In the genomic region with DNA sequence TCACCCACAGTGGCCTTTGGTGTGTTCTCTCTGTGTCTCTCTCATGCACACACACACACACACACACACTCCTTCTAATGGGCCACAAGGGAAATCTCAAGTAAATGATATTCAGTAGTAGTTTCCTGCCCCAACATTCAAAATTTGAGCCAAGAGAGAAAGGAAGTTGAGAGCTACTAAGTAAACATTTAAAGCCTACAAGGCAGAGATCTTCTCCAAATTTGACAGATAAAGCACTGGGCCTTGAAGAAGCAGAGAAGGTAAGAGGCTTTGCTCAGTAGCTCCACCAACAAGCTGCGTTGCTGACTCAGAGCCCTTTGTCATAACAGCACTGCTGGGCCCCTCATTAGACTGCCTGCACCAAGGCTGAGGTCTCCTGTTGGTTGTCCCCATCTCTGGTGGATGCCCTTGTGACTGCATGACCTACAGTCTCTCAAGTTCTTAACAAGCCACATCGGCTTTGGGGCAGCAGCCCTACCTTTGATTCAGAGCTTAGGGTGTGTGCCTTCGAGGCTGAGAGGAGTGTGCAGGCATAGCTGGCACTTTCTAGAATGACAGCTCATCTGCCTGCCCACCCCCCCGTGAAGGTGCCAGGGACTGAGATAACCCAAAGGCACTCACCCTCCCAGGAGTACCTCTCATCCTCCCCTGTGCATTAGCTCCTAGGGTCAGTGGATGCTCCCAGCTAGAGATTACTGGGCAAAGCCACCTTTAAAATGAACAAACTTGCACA, we compare ENCODE assay signal across 10 cellular contexts. TPM values are rescaled to one million over a fixed set of nuclear protein-coding genes. Genes with fewer than 3 reads are reported as not detected.
DNase-seq lines count a peak whose midpoint lies in the region; ATAC-seq and TF ChIP-seq lines count a peak whose summit lies in the region.
"Had no signal": no experiment of that assay in that cellular context is flagged by ENCODE, and none has a peak within 500 bp of the region (broad histone marks: within the 10 kb centered on the region; RNA-seq: fewer than 3 reads in every experiment).

No MANE protein-coding gene starts in this region.

- no peaks in the 10 kb centered on the region for H3K27me3 Mint-ChIP-seq in activated CD8-positive, alpha-beta T cell treated with anti-CD3 and anti-CD28 coated beads for 36 hours
- no peaks in the 10 kb centered on the region for H3K27me3 Mint-ChIP-seq in stimulated activated naive CD8-positive, alpha-beta T cell treated with anti-CD3 and anti-CD28 coated beads, Interleukin-15, Interleukin-2, amounts not matched to agents 100 ng/mL and 50 ng/mL, for 24 hours
- H3K27me3 Mint-ChIP-seq in WTC11 (ENCODE audit: low read depth) = no peaks in the 10 kb centered on the region

- ATAC-seq in left ventricle myocardium superior (peak; percentile 36), HG02943 (IDR thresholded peaks at IDR 0.05; ENCODE audit: low read depth, unreplicated experiment) (peak; percentile 52), WTC11 (no peak), GM19328 (IDR thresholded peaks at IDR 0.05; ENCODE audit: unreplicated experiment) (no peak)
- ATAC-seq in activated CD8-positive, alpha-beta T cell treated with anti-CD3 and anti-CD28 coated beads for 36 hours = peak; percentile 94

- peaks cover 3% of the 10 kb centered on the region for H3K9me3 Mint-ChIP-seq in activated CD8-positive, alpha-beta T cell treated with anti-CD3 and anti-CD28 coated beads for 36 hours
- H3K9me3 Mint-ChIP-seq in stimulated activated naive CD8-positive, alpha-beta T cell treated with anti-CD3 and anti-CD28 coated beads, Interleukin-15, Interleukin-2, amounts not matched to agents 100 ng/mL and 50 ng/mL, for 24 hours = no peaks in the 10 kb centered on the region
- H3K9me3 Mint-ChIP-seq in WTC11 = peaks cover 7% of the 10 kb centered on the region

- intact Hi-C loops in left ventricle myocardium superior (cut with micrococcal nuclease) (no loop called here), cardiac septum (cut with DNase I) (no loop called here)
- intact Hi-C loops in activated CD8-positive, alpha-beta T cell treated with anti-CD3 and anti-CD28 coated beads for 36 hours (cut with micrococcal nuclease) = no loop called here

- CTCF ChIA-PET in activated CD8-positive, alpha-beta T cell treated with anti-CD3 and anti-CD28 coated beads for 36 hours (lab: Charles Lee) = no interaction called here
- CTCF ChIA-PET in WTC11 (lab: Charles Lee) = interaction anchor here (0.9 kb wide), 1 partner anchor 11 kb away, joined by 4 read pairs; no protein-coding TSS in a partner anchor

- peak overlapping the region; percentile 45 for H3K27ac Mint-ChIP-seq in activated CD8-positive, alpha-beta T cell treated with anti-CD3 and anti-CD28 coated beads for 36 hours
- peak overlapping the region; percentile 2 for H3K27ac Mint-ChIP-seq in stimulated activated naive CD8-positive, alpha-beta T cell treated with anti-CD3 and anti-CD28 coated beads, Interleukin-15, Interleukin-2, amounts not matched to agents 100 ng/mL and 50 ng/mL, for 24 hours
- H3K27ac Mint-ChIP-seq in WTC11 = no peak overlapping the region

- DNase-seq in left ventricle myocardium superior = no peak
- no peak for DNase-seq in cardiac septum (ENCODE audit: low spot score)
- peak; percentile 53 for DNase-seq in activated CD8-positive, alpha-beta T cell treated with anti-CD3 and anti-CD28 coated beads for 36 hours
- DNase-seq in occipital lobe (lab: John Stamatoyannopoulos, UW) = no peak
- no peak for DNase-seq in WTC11 (ENCODE audit: low spot score)
- DNase-seq: DND-41, NCI-H1417 treated with DMSO at 0.1 percent for 48 hours had no signal

- POLR2A ChIA-PET in activated CD8-positive, alpha-beta T cell treated with anti-CD3 and anti-CD28 coated beads for 36 hours (lab: Charles Lee) = no interaction called here
- POLR2A ChIA-PET in WTC11 (lab: Charles Lee) = no interaction called here

- H3K4me3 Mint-ChIP-seq in activated CD8-positive, alpha-beta T cell treated with anti-CD3 and anti-CD28 coated beads for 36 hours = no peak overlapping the region
- no peak overlapping the region for H3K4me3 Mint-ChIP-seq in stimulated activated naive CD8-positive, alpha-beta T cell treated with anti-CD3 and anti-CD28 coated beads, Interleukin-15, Interleukin-2, amounts not matched to agents 100 ng/mL and 50 ng/mL, for 24 hours
- H3K4me3 Mint-ChIP-seq in WTC11 = no peak overlapping the region

- peaks cover 5% of the 10 kb centered on the region for H3K4me1 Mint-ChIP-seq in activated CD8-positive, alpha-beta T cell treated with anti-CD3 and anti-CD28 coated beads for 36 hours (ENCODE audit: low read depth)
- peaks cover 45% of the 10 kb centered on the region for H3K4me1 Mint-ChIP-seq in stimulated activated naive CD8-positive, alpha-beta T cell treated with anti-CD3 and anti-CD28 coated beads, Interleukin-15, Interleukin-2, amounts not matched to agents 100 ng/mL and 50 ng/mL, for 24 hours (ENCODE audit: low read depth)
- H3K4me1 Mint-ChIP-seq in WTC11 = peaks cover 14% of the 10 kb centered on the region

- TF ChIP-seq CTCF in activated CD8-positive, alpha-beta T cell treated with anti-CD3 and anti-CD28 coated beads for 36 hours (IDR thresholded peaks at IDR 0.05) = no peak
- TF ChIP-seq CTCF in WTC11 (IDR thresholded peaks at IDR 0.05) = no peak

- H3K36me3 Mint-ChIP-seq in activated CD8-positive, alpha-beta T cell treated with anti-CD3 and anti-CD28 coated beads for 36 hours (ENCODE audit: low read depth) = no peaks in the 10 kb centered on the region
- peaks cover 6% of the 10 kb centered on the region for H3K36me3 Mint-ChIP-seq in stimulated activated naive CD8-positive, alpha-beta T cell treated with anti-CD3 and anti-CD28 coated beads, Interleukin-15, Interleukin-2, amounts not matched to agents 100 ng/mL and 50 ng/mL, for 24 hours (ENCODE audit: low read depth)
- no peaks in the 10 kb centered on the region for H3K36me3 Mint-ChIP-seq in WTC11

TF ChIP-seq in WTC11, 78 proteins besides CTCF, POLR2A, EP300 and RAD21 (continues in another document):
- TF ChIP-seq, protein P1, sequence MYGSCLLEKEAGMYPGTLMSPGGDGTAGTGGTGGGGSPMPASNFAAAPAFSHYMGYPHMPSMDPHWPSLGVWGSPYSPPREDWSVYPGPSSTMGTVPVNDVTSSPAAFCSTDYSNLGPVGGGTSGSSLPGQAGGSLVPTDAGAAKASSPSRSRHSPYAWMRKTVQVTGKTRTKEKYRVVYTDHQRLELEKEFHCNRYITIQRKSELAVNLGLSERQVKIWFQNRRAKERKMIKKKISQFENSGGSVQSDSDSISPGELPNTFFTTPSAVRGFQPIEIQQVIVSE (CRISPR knock-in tag; IDR thresholded peaks at IDR 0.05; ENCODE audit: borderline replicate concordance) = no peak
- TF ChIP-seq, protein P2, sequence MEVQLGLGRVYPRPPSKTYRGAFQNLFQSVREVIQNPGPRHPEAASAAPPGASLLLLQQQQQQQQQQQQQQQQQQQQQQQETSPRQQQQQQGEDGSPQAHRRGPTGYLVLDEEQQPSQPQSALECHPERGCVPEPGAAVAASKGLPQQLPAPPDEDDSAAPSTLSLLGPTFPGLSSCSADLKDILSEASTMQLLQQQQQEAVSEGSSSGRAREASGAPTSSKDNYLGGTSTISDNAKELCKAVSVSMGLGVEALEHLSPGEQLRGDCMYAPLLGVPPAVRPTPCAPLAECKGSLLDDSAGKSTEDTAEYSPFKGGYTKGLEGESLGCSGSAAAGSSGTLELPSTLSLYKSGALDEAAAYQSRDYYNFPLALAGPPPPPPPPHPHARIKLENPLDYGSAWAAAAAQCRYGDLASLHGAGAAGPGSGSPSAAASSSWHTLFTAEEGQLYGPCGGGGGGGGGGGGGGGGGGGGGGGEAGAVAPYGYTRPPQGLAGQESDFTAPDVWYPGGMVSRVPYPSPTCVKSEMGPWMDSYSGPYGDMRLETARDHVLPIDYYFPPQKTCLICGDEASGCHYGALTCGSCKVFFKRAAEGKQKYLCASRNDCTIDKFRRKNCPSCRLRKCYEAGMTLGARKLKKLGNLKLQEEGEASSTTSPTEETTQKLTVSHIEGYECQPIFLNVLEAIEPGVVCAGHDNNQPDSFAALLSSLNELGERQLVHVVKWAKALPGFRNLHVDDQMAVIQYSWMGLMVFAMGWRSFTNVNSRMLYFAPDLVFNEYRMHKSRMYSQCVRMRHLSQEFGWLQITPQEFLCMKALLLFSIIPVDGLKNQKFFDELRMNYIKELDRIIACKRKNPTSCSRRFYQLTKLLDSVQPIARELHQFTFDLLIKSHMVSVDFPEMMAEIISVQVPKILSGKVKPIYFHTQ (CRISPR knock-in tag; IDR thresholded peaks at IDR 0.05) = no peak
- no peak for TF ChIP-seq CREB1 (CRISPR knock-in tag; IDR thresholded peaks at IDR 0.05)
- no peak for TF ChIP-seq MXD4 (CRISPR knock-in tag; IDR thresholded peaks at IDR 0.05; ENCODE audit: borderline replicate concordance)
- TF ChIP-seq FOXJ3 (CRISPR knock-in tag; IDR thresholded peaks at IDR 0.05; ENCODE audit: borderline replicate concordance) = no peak
- TF ChIP-seq, protein P3, sequence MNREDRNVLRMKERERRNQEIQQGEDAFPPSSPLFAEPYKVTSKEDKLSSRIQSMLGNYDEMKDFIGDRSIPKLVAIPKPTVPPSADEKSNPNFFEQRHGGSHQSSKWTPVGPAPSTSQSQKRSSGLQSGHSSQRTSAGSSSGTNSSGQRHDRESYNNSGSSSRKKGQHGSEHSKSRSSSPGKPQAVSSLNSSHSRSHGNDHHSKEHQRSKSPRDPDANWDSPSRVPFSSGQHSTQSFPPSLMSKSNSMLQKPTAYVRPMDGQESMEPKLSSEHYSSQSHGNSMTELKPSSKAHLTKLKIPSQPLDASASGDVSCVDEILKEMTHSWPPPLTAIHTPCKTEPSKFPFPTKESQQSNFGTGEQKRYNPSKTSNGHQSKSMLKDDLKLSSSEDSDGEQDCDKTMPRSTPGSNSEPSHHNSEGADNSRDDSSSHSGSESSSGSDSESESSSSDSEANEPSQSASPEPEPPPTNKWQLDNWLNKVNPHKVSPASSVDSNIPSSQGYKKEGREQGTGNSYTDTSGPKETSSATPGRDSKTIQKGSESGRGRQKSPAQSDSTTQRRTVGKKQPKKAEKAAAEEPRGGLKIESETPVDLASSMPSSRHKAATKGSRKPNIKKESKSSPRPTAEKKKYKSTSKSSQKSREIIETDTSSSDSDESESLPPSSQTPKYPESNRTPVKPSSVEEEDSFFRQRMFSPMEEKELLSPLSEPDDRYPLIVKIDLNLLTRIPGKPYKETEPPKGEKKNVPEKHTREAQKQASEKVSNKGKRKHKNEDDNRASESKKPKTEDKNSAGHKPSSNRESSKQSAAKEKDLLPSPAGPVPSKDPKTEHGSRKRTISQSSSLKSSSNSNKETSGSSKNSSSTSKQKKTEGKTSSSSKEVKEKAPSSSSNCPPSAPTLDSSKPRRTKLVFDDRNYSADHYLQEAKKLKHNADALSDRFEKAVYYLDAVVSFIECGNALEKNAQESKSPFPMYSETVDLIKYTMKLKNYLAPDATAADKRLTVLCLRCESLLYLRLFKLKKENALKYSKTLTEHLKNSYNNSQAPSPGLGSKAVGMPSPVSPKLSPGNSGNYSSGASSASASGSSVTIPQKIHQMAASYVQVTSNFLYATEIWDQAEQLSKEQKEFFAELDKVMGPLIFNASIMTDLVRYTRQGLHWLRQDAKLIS (CRISPR knock-in tag; IDR thresholded peaks at IDR 0.05; ENCODE audit: borderline replicate concordance) = no peak

RNA-seq across cellular contexts. Expression of a gene that starts 32.3 kb away (rescaled TPM):
- 0.55 TPM for total RNA-seq in left ventricle myocardium superior
- total RNA-seq in cardiac septum = 10.9 TPM
- under 1 TPM; 0.18 to 0.34 TPM for total RNA-seq in activated CD8-positive, alpha-beta T cell treated with anti-CD3 and anti-CD28 coated beads for 36 hours
- total RNA-seq in occipital lobe = 3.0 TPM
- total RNA-seq in WTC11 (2021) = 1.7 to 2.1 TPM (median 1.9 TPM) in 3 replicates

Comparison
In these comparisons a context has a peak if more than half of its experiments do, and no peak if none do; other contexts are left out.
1. ATAC-seq: peak in left ventricle myocardium superior (single experiment), HG02943 (single experiment) and activated CD8-positive, alpha-beta T cell treated with anti-CD3 and anti-CD28 coated beads for 36 hours (single experiment); none in WTC11 (single experiment) and GM19328 (single experiment).